In genomic region chr1:108877324-108877812, GRCh38 we compare ENCODE assay signal across 8 cellular contexts. TPM values are rescaled to one million over a fixed set of nuclear protein-coding genes. Genes with fewer than 3 reads are reported as not detected.
DNase-seq lines count a peak whose midpoint lies in the region; ATAC-seq and TF ChIP-seq lines count a peak whose summit lies in the region.

No MANE protein-coding gene starts in this region.

- H3K9me3 ChIP-seq in SJSA1 (replicated peaks) = no peaks in the 10 kb centered on the region

- no peaks in the 10 kb centered on the region for H4K20me1 ChIP-seq in GM23338 (replicated peaks; ENCODE audit: insufficient read depth)

- H3K27me3 Mint-ChIP-seq in GM23338 (ENCODE audit: insufficient read depth, low read depth, poor library complexity) = peaks cover 6% of the 10 kb centered on the region
- H3K27me3 Mint-ChIP-seq in natural killer cell treated with Interleukin-12 subunit alpha and Interleukin-12 subunit beta and Interleukin-15 and Interleukin-18, amount 100 ng/mL, for 72 hours = peaks cover 6 to 7% of the 10 kb centered on the region in 2 donors

- peak overlapping the region; percentile 88 for H3K4me2 ChIP-seq in GM23338

- ATAC-seq in GM23338 = peak; percentile 9
- ATAC-seq in natural killer cell treated with Interleukin-12 subunit alpha and Interleukin-12 subunit beta and Interleukin-15 and Interleukin-18, amount 100 ng/mL, for 72 hours = no peak

- POLR2A ChIA-PET in BJ (lab: Charles Lee) = no interaction called here

- peaks cover 3% of the 10 kb centered on the region; the same call in 1 of the 2 replicates for H3K9me2 ChIP-seq in GM23338 (ENCODE audit: insufficient read depth)

- peaks cover 4% of the 10 kb centered on the region; the same call in 1 of the 2 replicates for H3F3A ChIP-seq in GM23338 (replicated peaks; ENCODE audit: low read depth)

- H3K36me3 Mint-ChIP-seq in GM23338 (ENCODE audit: low read depth) = no peaks in the 10 kb centered on the region
- H3K36me3 Mint-ChIP-seq in natural killer cell treated with Interleukin-12 subunit alpha and Interleukin-12 subunit beta and Interleukin-15 and Interleukin-18, amount 100 ng/mL, for 72 hours = no peaks in the 10 kb centered on the region

- H3K4me1 ChIP-seq in GM23338 (ENCODE audit: insufficient read depth) (peaks cover 5% of the 10 kb centered on the region), SJSA1 (replicated peaks) (peaks cover 8% of the 10 kb centered on the region; the same call in 1 of the 2 replicates)

- H3K4me1 Mint-ChIP-seq in GM23338 = peaks cover 10% of the 10 kb centered on the region
- H3K4me1 Mint-ChIP-seq in natural killer cell treated with Interleukin-12 subunit alpha and Interleukin-12 subunit beta and Interleukin-15 and Interleukin-18, amount 100 ng/mL, for 72 hours (ENCODE audit: low read depth in 2 of 2) = peaks cover 9 to 15% of the 10 kb centered on the region in 2 donors

- no peak for TF ChIP-seq CTCF in BJ (IDR thresholded peaks at IDR 0.05; ENCODE audit: insufficient read depth, low read depth, low read length)
- no peak for TF ChIP-seq CTCF in GM23338 (conservative IDR thresholded peaks at IDR 0.05; ENCODE audit: low read depth in 2 of 2)
- no peak for TF ChIP-seq CTCF in epithelial cell of proximal tubule (conservative IDR thresholded peaks at IDR 0.05; ENCODE audit: low read depth, low read length)

- peak overlapping the region; percentile 97 for H3K4me3 Mint-ChIP-seq in GM23338
- H3K4me3 Mint-ChIP-seq in natural killer cell treated with Interleukin-12 subunit alpha and Interleukin-12 subunit beta and Interleukin-15 and Interleukin-18, amount 100 ng/mL, for 72 hours = peak overlapping the region; percentile 89

- DNase-seq in BJ (ENCODE audit: low read depth) = no peak
- no peak for DNase-seq in GM23338 (ENCODE audit: low spot score)
- DNase-seq in SJSA1 (ENCODE audit: low read depth in 1 of 2, low spot score in 2 of 2) = peak in 1 of 2 experiments; percentile 51
- no peak for DNase-seq in epithelial cell of proximal tubule (ENCODE audit: low read depth)
- no peak for DNase-seq in natural killer cell treated with Interleukin-12 subunit alpha and Interleukin-12 subunit beta and Interleukin-15 and Interleukin-18, amount 100 ng/mL, for 72 hours (ENCODE audit: low spot score)
- DNase-seq in occipital lobe (lab: John Stamatoyannopoulos, UW) = no peak
- no peak for DNase-seq in DMS153 (lab: John Stamatoyannopoulos, UW)
- no peak for DNase-seq in activated CD8-positive, alpha-beta memory T cell treated with anti-CD3 and anti-CD28 coated beads, Interleukin-2, amount 50 U/mL, for 4 hours

- H3K27ac ChIP-seq in GM23338 (ENCODE audit: low read depth) (no peak overlapping the region), SJSA1 (peak overlapping the region; percentile 54)

- peak overlapping the region; percentile 63 for H3K4me3 ChIP-seq in BJ (ENCODE audit: low read depth, low read length)
- peak overlapping the region; percentile 94 for H3K4me3 ChIP-seq in GM23338
- H3K4me3 ChIP-seq in SJSA1 = peak overlapping the region; percentile 91
- peak overlapping the region; percentile 93 for H3K4me3 ChIP-seq in epithelial cell of proximal tubule (ENCODE audit: low read depth, low read length)

- H3K79me2 ChIP-seq in GM23338 (replicated peaks; ENCODE audit: insufficient read depth) = peaks cover 28% of the 10 kb centered on the region

- peak overlapping the region; percentile 92 for H2AFZ ChIP-seq in GM23338

- CTCF ChIA-PET in BJ (lab: Yijun Ruan, JAX) = interaction anchor here (0.6 to 1.3 kb wide), 4 partner anchors 10 to 49 kb away, joined by 3 to 8 read pairs (median 4); no protein-coding TSS in a partner anchor

- no peaks in the 10 kb centered on the region for H3K9me3 Mint-ChIP-seq in GM23338
- H3K9me3 Mint-ChIP-seq in natural killer cell treated with Interleukin-12 subunit alpha and Interleukin-12 subunit beta and Interleukin-15 and Interleukin-18, amount 100 ng/mL, for 72 hours = no peaks in the 10 kb centered on the region

- no peak overlapping the region for H3K27ac Mint-ChIP-seq in GM23338
- H3K27ac Mint-ChIP-seq in natural killer cell treated with Interleukin-12 subunit alpha and Interleukin-12 subunit beta and Interleukin-15 and Interleukin-18, amount 100 ng/mL, for 72 hours = peak overlapping the region; percentile 9 to 57

- no peaks in the 10 kb centered on the region for H3K27me3 ChIP-seq in BJ (ENCODE audit: control insufficient read depth, insufficient read depth, low read length)
- peaks cover 14% of the 10 kb centered on the region for H3K27me3 ChIP-seq in GM23338 (ENCODE audit: insufficient read depth)
- no peaks in the 10 kb centered on the region for H3K27me3 ChIP-seq in SJSA1 (replicated peaks)

- H3K36me3 ChIP-seq in BJ (ENCODE audit: control insufficient read depth, insufficient read depth, low read length) (no peaks in the 10 kb centered on the region), GM23338 (ENCODE audit: insufficient read depth) (no peaks in the 10 kb centered on the region), SJSA1 (peaks cover 3% of the 10 kb centered on the region)

TF ChIP-seq in GM23338, 12 proteins besides CTCF, POLR2A, EP300 and RAD21 (continues in another document):
- TF ChIP-seq EZH2 (IDR thresholded peaks at IDR 0.05; ENCODE audit: low read depth, unreplicated experiment) (no peak), STAT1 (IDR thresholded peaks at IDR 0.05; ENCODE audit: unreplicated experiment) (no peak)

RNA-seq across cellular contexts. Expression of gene GPSM2, which starts 0.6 kb away (rescaled TPM):
- polyA plus RNA-seq in BJ (2011; rRNA removed) (8.1 and 17.2 TPM in 2 replicates), GM23338 (2016; fragmentation: Nextera tagmentation; extraction: Ambion mirVana) (5.5 and 9.8 TPM in 2 replicates)
- polyA minus RNA-seq in BJ (2011; rRNA and poly(A)+ RNA removed) = 6.3 and 8.1 TPM in 2 replicates
- 11.2 and 14.1 TPM in 2 replicates for total RNA-seq in GM23338 (2014; rRNA removed; shearing (Covaris generic))
- total RNA-seq in SJSA1 (2014; rRNA removed; shearing (Covaris generic)) = 51.8 and 71.9 TPM in 2 replicates
- total RNA-seq in epithelial cell of proximal tubule (35.2 and 49.9 TPM in 2 replicates), occipital lobe (41.0 TPM)
- total RNA-seq in natural killer cell treated with Interleukin-12 subunit alpha and Interleukin-12 subunit beta and Interleukin-15 and Interleukin-18, amount 100 ng/mL, for 72 hours = 10 to 100 TPM in 1 of 2 donors, 1 to 10 TPM in 1; 7.7 to 25.0 TPM

RNA-seq across cellular contexts. Expression of gene AKNAD1, which starts 20.5 kb away (rescaled TPM):
- polyA plus RNA-seq in BJ (2011; rRNA removed) = 0.25 and 0.32 TPM in 2 replicates
- polyA minus RNA-seq in BJ (2011; rRNA and poly(A)+ RNA removed) = not detected in 2 replicates
- not detected in 2 replicates for total RNA-seq in GM23338 (2014; rRNA removed; shearing (Covaris generic))
- not detected in 2 replicates for polyA plus RNA-seq in GM23338 (2016; fragmentation: Nextera tagmentation; extraction: Ambion mirVana)
- total RNA-seq in SJSA1 (2014; rRNA removed; shearing (Covaris generic)) = 0.21 TPM in 1 of 2 replicates, not detected in the other
- total RNA-seq in epithelial cell of proximal tubule = not detected in 2 replicates
- total RNA-seq in natural killer cell treated with Interleukin-12 subunit alpha and Interleukin-12 subunit beta and Interleukin-15 and Interleukin-18, amount 100 ng/mL, for 72 hours = not detected
- 1.7 TPM for total RNA-seq in occipital lobe
